In genomic region chr1:100364731-100365130, GRCh38 we compare ENCODE assay signal across 1 cellular context.
TF ChIP-seq lines count a peak whose summit lies in the region.

No MANE protein-coding gene starts in this region.

TF ChIP-seq in SK-N-SH, 30 proteins besides CTCF, POLR2A, EP300 and RAD21 (continued from another document):
- no peak for TF ChIP-seq MAX (IDR thresholded peaks at IDR 0.05; ENCODE audit: low read depth)
- TF ChIP-seq YY1 (IDR thresholded peaks at IDR 0.05; ENCODE audit: low read depth), result no peak
